10 cellular contexts compared by ENCODE assay signal in the genomic region with DNA sequence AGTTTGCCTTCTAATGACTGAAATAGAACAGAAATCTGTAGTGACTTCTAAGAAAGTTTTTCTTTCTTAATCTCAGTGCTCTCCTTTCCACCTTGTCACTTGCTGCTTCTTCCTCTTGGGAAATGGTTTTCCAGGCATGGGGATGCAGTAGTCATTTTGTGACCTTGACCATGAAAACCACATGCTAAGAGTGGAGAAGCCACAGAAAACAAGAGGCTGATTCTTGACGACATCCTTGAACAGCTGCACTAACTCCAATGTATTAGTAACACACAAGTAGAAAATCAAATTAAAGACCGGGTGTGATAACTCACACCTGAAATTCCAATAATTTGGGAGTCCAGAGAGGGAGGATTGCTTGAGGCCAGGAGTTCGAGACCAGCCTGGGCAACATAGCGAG. TPM values are rescaled to one million over a fixed set of nuclear protein-coding genes. Genes with fewer than 3 reads are reported as not detected.
"Had no signal": no experiment of that assay in that cellular context is flagged by ENCODE, and none has a peak within 500 bp of the region (broad histone marks: within the 10 kb centered on the region; RNA-seq: fewer than 3 reads in every experiment).

No MANE protein-coding gene starts in this region.

- DNase-seq: GM23248, GOT3, H7, H9, HCEC 1CT, HFFc6 had no signal

- H3K36me3 ChIP-seq: HAP-1 had no signal

- H3K27ac Mint-ChIP-seq: GM23338, H9, HFFc6 had no signal

- H3K9me3 Mint-ChIP-seq: HFFc6 had no signal

- H3K9ac ChIP-seq: GM23248 had no signal

- H3K4me3 ChIP-seq: GM23248, GM23338, HAP-1 had no signal

- H3K4me3 Mint-ChIP-seq: GM23338, H9, HFFc6 had no signal

- H3K9me3 ChIP-seq: HAP-1 had no signal

- H3K27ac ChIP-seq: GM23248 had no signal

- ATAC-seq: GM23338, HCT116 had no signal

- H3K4me2 ChIP-seq: GM23338 had no signal

- H2AFZ ChIP-seq: GM23248, GM23338 had no signal

- H3K4me1 ChIP-seq: HAP-1 had no signal

RNA-seq across cellular contexts. Expression of gene SCNN1G, which starts 17.8 kb away (rescaled TPM):
- total RNA-seq: GM23248, H4, HFFc6 had no signal
- polyA plus RNA-seq: GM23248 had no signal
